ENCODE assay signal across 1 cellular context in the genomic region with DNA sequence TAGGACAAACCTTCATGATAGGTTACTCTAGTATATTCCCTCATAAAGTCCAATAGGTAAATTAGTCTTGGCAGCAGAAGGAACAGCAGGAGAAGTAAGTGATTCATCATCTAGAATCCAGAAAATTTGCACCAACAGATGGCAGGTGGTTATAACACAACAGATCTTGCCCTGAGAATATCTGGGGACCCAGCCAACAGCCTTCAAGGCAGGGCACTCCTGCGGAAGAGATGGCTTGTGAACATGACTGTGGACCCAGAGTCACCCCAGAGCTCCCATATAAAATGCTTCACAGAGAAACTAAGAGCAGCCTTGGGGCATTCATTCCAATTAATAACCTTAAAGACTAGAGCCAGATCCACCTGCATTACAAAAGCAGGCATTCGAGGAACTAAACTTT.
TF ChIP-seq lines count a peak whose summit lies in the region.

No MANE protein-coding gene starts in this region.

TF ChIP-seq in GM23338, 12 proteins besides CTCF, POLR2A, EP300 and RAD21:
- TF ChIP-seq JUNB (IDR thresholded peaks at IDR 0.05; ENCODE audit: unreplicated experiment) (no peak), STAT1 (IDR thresholded peaks at IDR 0.05; ENCODE audit: unreplicated experiment) (no peak), CREB1 (CRISPR knock-in tag; IDR thresholded peaks at IDR 0.05; ENCODE audit: low read depth) (no peak), NANOG (IDR thresholded peaks at IDR 0.05; ENCODE audit: borderline replicate concordance) (no peak), ZNF331 (CRISPR knock-in tag; IDR thresholded peaks at IDR 0.05; ENCODE audit: low read depth) (no peak), POLR2AphosphoS5 (IDR thresholded peaks at IDR 0.05; ENCODE audit: low read depth) (no peak)
- TF ChIP-seq, protein P1, sequence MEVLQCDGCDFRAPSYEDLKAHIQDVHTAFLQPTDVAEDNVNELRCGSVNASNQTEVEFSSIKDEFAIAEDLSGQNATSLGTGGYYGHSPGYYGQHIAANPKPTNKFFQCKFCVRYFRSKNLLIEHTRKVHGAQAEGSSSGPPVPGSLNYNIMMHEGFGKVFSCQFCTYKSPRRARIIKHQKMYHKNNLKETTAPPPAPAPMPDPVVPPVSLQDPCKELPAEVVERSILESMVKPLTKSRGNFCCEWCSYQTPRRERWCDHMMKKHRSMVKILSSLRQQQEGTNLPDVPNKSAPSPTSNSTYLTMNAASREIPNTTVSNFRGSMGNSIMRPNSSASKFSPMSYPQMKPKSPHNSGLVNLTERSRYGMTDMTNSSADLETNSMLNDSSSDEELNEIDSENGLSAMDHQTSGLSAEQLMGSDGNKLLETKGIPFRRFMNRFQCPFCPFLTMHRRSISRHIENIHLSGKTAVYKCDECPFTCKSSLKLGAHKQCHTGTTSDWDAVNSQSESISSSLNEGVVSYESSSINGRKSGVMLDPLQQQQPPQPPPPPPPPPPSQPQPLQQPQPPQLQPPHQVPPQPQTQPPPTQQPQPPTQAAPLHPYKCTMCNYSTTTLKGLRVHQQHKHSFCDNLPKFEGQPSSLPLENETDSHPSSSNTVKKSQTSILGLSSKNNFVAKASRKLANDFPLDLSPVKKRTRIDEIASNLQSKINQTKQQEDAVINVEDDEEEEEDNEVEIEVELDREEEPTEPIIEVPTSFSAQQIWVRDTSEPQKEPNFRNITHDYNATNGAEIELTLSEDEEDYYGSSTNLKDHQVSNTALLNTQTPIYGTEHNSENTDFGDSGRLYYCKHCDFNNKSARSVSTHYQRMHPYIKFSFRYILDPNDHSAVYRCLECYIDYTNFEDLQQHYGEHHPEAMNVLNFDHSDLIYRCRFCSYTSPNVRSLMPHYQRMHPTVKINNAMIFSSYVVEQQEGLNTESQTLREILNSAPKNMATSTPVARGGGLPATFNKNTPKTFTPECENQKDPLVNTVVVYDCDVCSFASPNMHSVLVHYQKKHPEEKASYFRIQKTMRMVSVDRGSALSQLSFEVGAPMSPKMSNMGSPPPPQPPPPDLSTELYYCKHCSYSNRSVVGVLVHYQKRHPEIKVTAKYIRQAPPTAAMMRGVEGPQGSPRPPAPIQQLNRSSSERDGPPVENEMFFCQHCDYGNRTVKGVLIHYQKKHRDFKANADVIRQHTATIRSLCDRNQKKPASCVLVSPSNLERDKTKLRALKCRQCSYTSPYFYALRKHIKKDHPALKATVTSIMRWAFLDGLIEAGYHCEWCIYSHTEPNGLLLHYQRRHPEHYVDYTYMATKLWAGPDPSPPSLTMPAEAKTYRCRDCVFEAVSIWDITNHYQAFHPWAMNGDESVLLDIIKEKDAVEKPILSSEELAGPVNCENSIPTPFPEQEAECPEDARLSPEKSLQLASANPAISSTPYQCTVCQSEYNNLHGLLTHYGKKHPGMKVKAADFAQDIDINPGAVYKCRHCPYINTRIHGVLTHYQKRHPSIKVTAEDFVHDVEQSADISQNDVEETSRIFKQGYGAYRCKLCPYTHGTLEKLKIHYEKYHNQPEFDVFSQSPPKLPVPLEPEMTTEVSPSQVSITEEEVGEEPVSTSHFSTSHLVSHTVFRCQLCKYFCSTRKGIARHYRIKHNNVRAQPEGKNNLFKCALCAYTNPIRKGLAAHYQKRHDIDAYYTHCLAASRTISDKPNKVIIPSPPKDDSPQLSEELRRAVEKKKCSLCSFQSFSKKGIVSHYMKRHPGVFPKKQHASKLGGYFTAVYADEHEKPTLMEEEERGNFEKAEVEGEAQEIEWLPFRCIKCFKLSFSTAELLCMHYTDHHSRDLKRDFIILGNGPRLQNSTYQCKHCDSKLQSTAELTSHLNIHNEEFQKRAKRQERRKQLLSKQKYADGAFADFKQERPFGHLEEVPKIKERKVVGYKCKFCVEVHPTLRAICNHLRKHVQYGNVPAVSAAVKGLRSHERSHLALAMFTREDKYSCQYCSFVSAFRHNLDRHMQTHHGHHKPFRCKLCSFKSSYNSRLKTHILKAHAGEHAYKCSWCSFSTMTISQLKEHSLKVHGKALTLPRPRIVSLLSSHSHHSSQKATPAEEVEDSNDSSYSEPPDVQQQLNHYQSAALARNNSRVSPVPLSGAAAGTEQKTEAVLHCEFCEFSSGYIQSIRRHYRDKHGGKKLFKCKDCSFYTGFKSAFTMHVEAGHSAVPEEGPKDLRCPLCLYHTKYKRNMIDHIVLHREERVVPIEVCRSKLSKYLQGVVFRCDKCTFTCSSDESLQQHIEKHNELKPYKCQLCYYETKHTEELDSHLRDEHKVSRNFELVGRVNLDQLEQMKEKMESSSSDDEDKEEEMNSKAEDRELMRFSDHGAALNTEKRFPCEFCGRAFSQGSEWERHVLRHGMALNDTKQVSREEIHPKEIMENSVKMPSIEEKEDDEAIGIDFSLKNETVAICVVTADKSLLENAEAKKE (CRISPR knock-in tag; IDR thresholded peaks at IDR 0.05): no peak
- TF ChIP-seq, protein P2, sequence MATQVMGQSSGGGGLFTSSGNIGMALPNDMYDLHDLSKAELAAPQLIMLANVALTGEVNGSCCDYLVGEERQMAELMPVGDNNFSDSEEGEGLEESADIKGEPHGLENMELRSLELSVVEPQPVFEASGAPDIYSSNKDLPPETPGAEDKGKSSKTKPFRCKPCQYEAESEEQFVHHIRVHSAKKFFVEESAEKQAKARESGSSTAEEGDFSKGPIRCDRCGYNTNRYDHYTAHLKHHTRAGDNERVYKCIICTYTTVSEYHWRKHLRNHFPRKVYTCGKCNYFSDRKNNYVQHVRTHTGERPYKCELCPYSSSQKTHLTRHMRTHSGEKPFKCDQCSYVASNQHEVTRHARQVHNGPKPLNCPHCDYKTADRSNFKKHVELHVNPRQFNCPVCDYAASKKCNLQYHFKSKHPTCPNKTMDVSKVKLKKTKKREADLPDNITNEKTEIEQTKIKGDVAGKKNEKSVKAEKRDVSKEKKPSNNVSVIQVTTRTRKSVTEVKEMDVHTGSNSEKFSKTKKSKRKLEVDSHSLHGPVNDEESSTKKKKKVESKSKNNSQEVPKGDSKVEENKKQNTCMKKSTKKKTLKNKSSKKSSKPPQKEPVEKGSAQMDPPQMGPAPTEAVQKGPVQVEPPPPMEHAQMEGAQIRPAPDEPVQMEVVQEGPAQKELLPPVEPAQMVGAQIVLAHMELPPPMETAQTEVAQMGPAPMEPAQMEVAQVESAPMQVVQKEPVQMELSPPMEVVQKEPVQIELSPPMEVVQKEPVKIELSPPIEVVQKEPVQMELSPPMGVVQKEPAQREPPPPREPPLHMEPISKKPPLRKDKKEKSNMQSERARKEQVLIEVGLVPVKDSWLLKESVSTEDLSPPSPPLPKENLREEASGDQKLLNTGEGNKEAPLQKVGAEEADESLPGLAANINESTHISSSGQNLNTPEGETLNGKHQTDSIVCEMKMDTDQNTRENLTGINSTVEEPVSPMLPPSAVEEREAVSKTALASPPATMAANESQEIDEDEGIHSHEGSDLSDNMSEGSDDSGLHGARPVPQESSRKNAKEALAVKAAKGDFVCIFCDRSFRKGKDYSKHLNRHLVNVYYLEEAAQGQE (IDR thresholded peaks at IDR 0.05; ENCODE audit: unreplicated experiment): no peak
